In genomic region chr3:42144209-42144608, GRCh38 we compare ENCODE assay signal across 32 cellular contexts.
"Had no signal": no experiment of that assay in that cellular context is flagged by ENCODE, and none has a peak within 500 bp of the region (broad histone marks: within the 10 kb centered on the region; RNA-seq: fewer than 3 reads in every experiment).

No MANE protein-coding gene starts in this region.

- H3K4me3 Mint-ChIP-seq: activated CD4-positive, alpha-beta memory T cell treated with anti-CD3 and anti-CD28 coated beads for 36 hours; activated CD4-positive, alpha-beta T cell treated with anti-CD3 and anti-CD28 coated beads for 36 hours; activated CD4-positive, alpha-beta T cell treated with anti-CD3 and anti-CD28 coated beads, Interleukin-2, amount 10 ng/mL, durations not matched to agents 24 days and 14 days; activated CD8-positive, alpha-beta memory T cell treated with anti-CD3 and anti-CD28 coated beads, Interleukin-2, amount 10 ng/mL, durations not matched to agents 7 days and 5 days; activated CD8-positive, alpha-beta T cell treated with anti-CD3 and anti-CD28 coated beads, Interleukin-2, amount 10 ng/mL, durations not matched to agents 7 days and 5 days; activated naive CD8-positive, alpha-beta T cell treated with anti-CD3 and anti-CD28 coated beads for 36 hours; activated naive CD8-positive, alpha-beta T cell treated with anti-CD3 and anti-CD28 coated beads, Interleukin-2, amount 50 U/mL, for 24 hours; activated T-helper 1 cell treated with anti-CD3 and anti-CD28 coated beads, Interleukin-12 subunit alpha, Interleukin-12 subunit beta, Interleukin-2, Interleukin-4 antibody, amounts not matched to agents 30 ng/mL and 10 ng/mL and 1 ng/mL, durations not matched to agents 14 hours and 24 hours and 36 hours; T-helper 17 cell; T-helper 2 cell treated with Interferon-gamma antibody and Interleukin-4, amounts not matched to agents 5 μg/mL and 100 μg/mL, for 36 hours had no signal

- H3K9me3 Mint-ChIP-seq: activated CD4-positive, alpha-beta memory T cell treated with anti-CD3 and anti-CD28 coated beads for 36 hours; activated CD4-positive, alpha-beta T cell treated with anti-CD3 and anti-CD28 coated beads, Interleukin-2, amount 10 ng/mL, durations not matched to agents 24 days and 14 days; activated naive CD8-positive, alpha-beta T cell treated with anti-CD3 and anti-CD28 coated beads for 36 hours; activated naive CD8-positive, alpha-beta T cell treated with anti-CD3 and anti-CD28 coated beads, Interleukin-2, amount 50 U/mL, for 24 hours; activated T-helper 1 cell treated with anti-CD3 and anti-CD28 coated beads, Interleukin-12 subunit alpha, Interleukin-12 subunit beta, Interleukin-2, Interleukin-4 antibody, amounts not matched to agents 30 ng/mL and 10 ng/mL and 1 ng/mL, durations not matched to agents 14 hours and 24 hours and 36 hours; T-helper 2 cell treated with Interferon-gamma antibody and Interleukin-4, amounts not matched to agents 5 μg/mL and 100 μg/mL, for 36 hours had no signal

- H3K9me3 ChIP-seq: adrenal gland, body of pancreas, colonic mucosa, esophagus squamous epithelium, gastroesophageal sphincter had no signal

- H3K4me3 ChIP-seq: adrenal gland, body of pancreas, colonic mucosa, esophagus squamous epithelium, gastroesophageal sphincter had no signal

- H3K27me3 ChIP-seq: adrenal gland, body of pancreas, colonic mucosa, esophagus squamous epithelium, gastroesophageal sphincter had no signal

- DNase-seq: activated CD4-positive, alpha-beta memory T cell treated with anti-CD3 and anti-CD28 coated beads for 36 hours; activated CD4-positive, alpha-beta T cell treated with anti-CD3 and anti-CD28 coated beads for 36 hours; activated CD4-positive, alpha-beta T cell treated with anti-CD3 and anti-CD28 coated beads, Interleukin-2, amount 10 ng/mL, durations not matched to agents 24 days and 14 days; activated CD4-positive, CD25-positive, alpha-beta regulatory T cell; activated CD4-positive, CD25-positive, alpha-beta regulatory T cell treated with anti-CD3 and anti-CD28 coated beads, Interleukin-2, amount 50 U/mL, for 72 hours; activated CD8-positive, alpha-beta memory T cell treated with anti-CD3 and anti-CD28 coated beads, Interleukin-2, amount 10 ng/mL, durations not matched to agents 7 days and 5 days; activated CD8-positive, alpha-beta memory T cell treated with anti-CD3 and anti-CD28 coated beads, Interleukin-2, amount 50 U/mL, for 4 hours; activated CD8-positive, alpha-beta T cell treated with anti-CD3 and anti-CD28 coated beads, Interleukin-2, amount 10 ng/mL, durations not matched to agents 7 days and 5 days; activated gamma-delta T cell; activated naive CD4-positive, alpha-beta T cell; activated naive CD4-positive, alpha-beta T cell treated with anti-CD3 and anti-CD28 coated beads, Interleukin-2, amount 50 U/mL, for 16 hours; activated naive CD8-positive, alpha-beta T cell treated with anti-CD3 and anti-CD28 coated beads for 36 hours; activated naive CD8-positive, alpha-beta T cell treated with anti-CD3 and anti-CD28 coated beads, Interleukin-2, amount 50 U/mL, for 24 hours; activated T-cell treated with anti-CD3 and anti-CD28 coated beads, Interleukin-2, amount 50 U/mL, for 1 hour; activated T-cell treated with anti-CD3 and anti-CD28 coated beads, Interleukin-2, amount 50 U/mL, for 48 hours; adrenal gland; amygdala; aorta; body of pancreas; caudate nucleus; colonic mucosa; effector CD8-positive, alpha-beta T cell; esophagus squamous epithelium; foreskin melanocyte; head of caudate nucleus; T-helper 1 cell; T-helper 17 cell; T1000 had no signal

- H3K4me1 ChIP-seq: adrenal gland, body of pancreas had no signal

- H3K27ac ChIP-seq: adrenal gland, body of pancreas, colonic mucosa, epithelial cell of prostate, esophagus squamous epithelium, gastroesophageal sphincter had no signal

- H3K27ac Mint-ChIP-seq: activated CD4-positive, alpha-beta memory T cell treated with anti-CD3 and anti-CD28 coated beads for 36 hours; activated CD4-positive, alpha-beta T cell treated with anti-CD3 and anti-CD28 coated beads for 36 hours; activated CD4-positive, alpha-beta T cell treated with anti-CD3 and anti-CD28 coated beads, Interleukin-2, amount 10 ng/mL, durations not matched to agents 24 days and 14 days; activated CD8-positive, alpha-beta memory T cell treated with anti-CD3 and anti-CD28 coated beads, Interleukin-2, amount 10 ng/mL, durations not matched to agents 7 days and 5 days; activated CD8-positive, alpha-beta T cell treated with anti-CD3 and anti-CD28 coated beads, Interleukin-2, amount 10 ng/mL, durations not matched to agents 7 days and 5 days; activated naive CD8-positive, alpha-beta T cell treated with anti-CD3 and anti-CD28 coated beads for 36 hours; activated naive CD8-positive, alpha-beta T cell treated with anti-CD3 and anti-CD28 coated beads, Interleukin-2, amount 50 U/mL, for 24 hours; activated T-helper 1 cell treated with anti-CD3 and anti-CD28 coated beads, Interleukin-12 subunit alpha, Interleukin-12 subunit beta, Interleukin-2, Interleukin-4 antibody, amounts not matched to agents 30 ng/mL and 10 ng/mL and 1 ng/mL, durations not matched to agents 14 hours and 24 hours and 36 hours; T-helper 17 cell; T-helper 2 cell treated with Interferon-gamma antibody and Interleukin-4, amounts not matched to agents 5 μg/mL and 100 μg/mL, for 36 hours had no signal

- ATAC-seq: activated CD4-positive, alpha-beta T cell treated with anti-CD3 and anti-CD28 coated beads for 36 hours; activated CD8-positive, alpha-beta memory T cell treated with anti-CD3 and anti-CD28 coated beads, Interleukin-2, amount 10 ng/mL, durations not matched to agents 7 days and 5 days; activated CD8-positive, alpha-beta T cell treated with anti-CD3 and anti-CD28 coated beads, Interleukin-2, amount 10 ng/mL, durations not matched to agents 7 days and 5 days; activated naive CD8-positive, alpha-beta T cell treated with anti-CD3 and anti-CD28 coated beads, Interleukin-2, amount 50 U/mL, for 24 hours; body of pancreas; gastroesophageal sphincter; T-helper 17 cell had no signal

- H3K27me3 Mint-ChIP-seq: activated CD4-positive, alpha-beta memory T cell treated with anti-CD3 and anti-CD28 coated beads for 36 hours; activated CD4-positive, alpha-beta T cell treated with anti-CD3 and anti-CD28 coated beads for 36 hours; activated CD4-positive, alpha-beta T cell treated with anti-CD3 and anti-CD28 coated beads, Interleukin-2, amount 10 ng/mL, durations not matched to agents 24 days and 14 days; activated CD8-positive, alpha-beta memory T cell treated with anti-CD3 and anti-CD28 coated beads, Interleukin-2, amount 10 ng/mL, durations not matched to agents 7 days and 5 days; activated naive CD8-positive, alpha-beta T cell treated with anti-CD3 and anti-CD28 coated beads for 36 hours; activated naive CD8-positive, alpha-beta T cell treated with anti-CD3 and anti-CD28 coated beads, Interleukin-2, amount 50 U/mL, for 24 hours; T-helper 17 cell had no signal

- H3K36me3 ChIP-seq: adrenal gland, colonic mucosa had no signal

- H3K36me3 Mint-ChIP-seq: activated CD4-positive, alpha-beta memory T cell treated with anti-CD3 and anti-CD28 coated beads for 36 hours; activated naive CD8-positive, alpha-beta T cell treated with anti-CD3 and anti-CD28 coated beads for 36 hours had no signal
